Comparison of ENCODE assay signal across 8 cellular contexts in genomic region chr12:54411398-54412241, GRCh38. TPM values are rescaled to one million over a fixed set of nuclear protein-coding genes. Genes with fewer than 3 reads are reported as not detected.
DNase-seq lines count a peak whose midpoint lies in the region; ATAC-seq, FAIRE-seq and TF ChIP-seq lines count a peak whose summit lies in the region.

No MANE protein-coding gene starts in this region.

- H3K36me3 ChIP-seq in body of pancreas (replicated peaks in 1 of 2; ENCODE audit: insufficient read depth in 1 of 2, low read depth in 2 of 2) = no peaks in the 10 kb centered on the region

- WGBS in body of pancreas, 2 donors = 62 to 78% methylated on average over 6 to 10 of the region's 10 CpGs

- peak; percentile 98 for DNase-seq in GM04504 (ENCODE audit: low read depth)
- DNase-seq in body of pancreas = peak in 1 of 4 donors; percentile 71
- DNase-seq in kidney tubule cell (ENCODE audit: low spot score) = peak; percentile 99
- DNase-seq in stimulated activated naive CD4-positive, alpha-beta T cell treated with Interleukin-2 at 50 U/mL for 16 hours (lab: John Stamatoyannopoulos, UW) = peak; percentile 53
- DNase-seq in GM12891 (ENCODE audit: insufficient read length, low spot score) = no peak
- DNase-seq in HuH-7 (ENCODE audit: low spot score) = no peak

- peaks cover 51% of the 10 kb centered on the region for H3K4me1 ChIP-seq in body of pancreas

- TF ChIP-seq CTCF in body of pancreas (IDR thresholded peaks at IDR 0.05) = no peak

- H3K9me3 ChIP-seq in body of pancreas = no peaks in the 10 kb centered on the region

- ATAC-seq in SK-N-SH treated with all-trans-retinoic acid at 6 μM for 48 hours = peak; percentile 92
- ATAC-seq in body of pancreas = peak; percentile 13
- ATAC-seq in GM21381 (IDR thresholded peaks at IDR 0.05; ENCODE audit: unreplicated experiment) = no peak

- intact Hi-C loops in body of pancreas (cut with DNase I) = no loop called here

- no peak overlapping the region for H3K4me3 ChIP-seq in body of pancreas

- no peaks in the 10 kb centered on the region for H3K27me3 ChIP-seq in body of pancreas

- H3K27ac ChIP-seq in body of pancreas = peak overlapping the region in 1 of 4 donors; percentile 57

- FAIRE-seq in GM12891 (lab: Jason Lieb, UNC) = no peak

- no peak for TF ChIP-seq POLR2A in body of pancreas (IDR thresholded peaks at IDR 0.05)
- TF ChIP-seq POLR2A in GM12891 (IDR thresholded peaks at IDR 0.05; ENCODE audit: low read depth, low read length) = no peak

TF ChIP-seq in SK-N-SH treated with all-trans-retinoic acid at 6 μM for 48 hours, 23 proteins besides CTCF, POLR2A, EP300 and RAD21 (continues in another document):
- no peak for TF ChIP-seq TSHZ2 (CRISPR knock-in tag; IDR thresholded peaks at IDR 0.05)
- no peak for TF ChIP-seq ZNF70 (CRISPR knock-in tag; IDR thresholded peaks at IDR 0.05)
- no peak for TF ChIP-seq ARNTL (CRISPR knock-in tag; IDR thresholded peaks at IDR 0.05; ENCODE audit: borderline replicate concordance, low read depth)
- TF ChIP-seq SNAI2 (CRISPR knock-in tag; IDR thresholded peaks at IDR 0.05) = no peak
- no peak for TF ChIP-seq ZNF565 (CRISPR knock-in tag; conservative IDR thresholded peaks at IDR 0.05; ENCODE audit: low read depth)
- TF ChIP-seq CSRNP3 (CRISPR knock-in tag; IDR thresholded peaks at IDR 0.05) = no peak
- TF ChIP-seq PATZ1 (CRISPR knock-in tag; IDR thresholded peaks at IDR 0.05; ENCODE audit: borderline replicate concordance) = no peak

TF ChIP-seq in GM12891, 5 proteins besides CTCF, POLR2A, EP300 and RAD21:
- no peak for TF ChIP-seq SPI1 (IDR thresholded peaks at IDR 0.05; ENCODE audit: low read depth, low read length)
- TF ChIP-seq POLR2AphosphoS5 (IDR thresholded peaks at IDR 0.05; ENCODE audit: low read depth, low read length) = no peak
- no peak for TF ChIP-seq POU2F2 (IDR thresholded peaks at IDR 0.05; ENCODE audit: low read depth, low read length)
- no peak for TF ChIP-seq PAX5 (IDR thresholded peaks at IDR 0.05; ENCODE audit: insufficient read depth, low read length, severe bottlenecking)
- TF ChIP-seq TAF1 (IDR thresholded peaks at IDR 0.05; ENCODE audit: low read depth, low read length) = no peak
TF ChIP-seq in GM12891: peak in this region for 0.

RNA-seq across cellular contexts. Expression of gene ITGA5, which starts 7.4 kb away (rescaled TPM):
- total RNA-seq in body of pancreas = 10 to 100 TPM; 28.5 to 49.1 TPM
- 8.4 TPM for polyA plus RNA-seq in GM12891 (2012; ENCODE audit: low read depth, missing spikeins)

RNA-seq across cellular contexts. Expression of gene ZNF385A, which starts 27.1 kb away (rescaled TPM):
- total RNA-seq in body of pancreas = 1 to 10 TPM; 3.1 to 7.3 TPM
- 7.9 TPM for polyA plus RNA-seq in GM12891 (2012; ENCODE audit: low read depth, missing spikeins)

RNA-seq across cellular contexts. Expression of gene GPR84, which starts 47.3 kb away (rescaled TPM):
- total RNA-seq in body of pancreas = not detected
- polyA plus RNA-seq in GM12891 (2012; ENCODE audit: low read depth, missing spikeins) = 2.9 TPM

Comparison
In these comparisons a context has a peak if more than half of its experiments do, and no peak if none do; other contexts are left out.
1. DNase-seq: peak in GM04504 (single experiment), kidney tubule cell (single experiment) and stimulated activated naive CD4-positive, alpha-beta T cell treated with Interleukin-2 at 50 U/mL for 16 hours (single experiment); none in GM12891 (single experiment) and HuH-7 (single experiment).